1 cellular context compared by ENCODE assay signal in the genomic region with DNA sequence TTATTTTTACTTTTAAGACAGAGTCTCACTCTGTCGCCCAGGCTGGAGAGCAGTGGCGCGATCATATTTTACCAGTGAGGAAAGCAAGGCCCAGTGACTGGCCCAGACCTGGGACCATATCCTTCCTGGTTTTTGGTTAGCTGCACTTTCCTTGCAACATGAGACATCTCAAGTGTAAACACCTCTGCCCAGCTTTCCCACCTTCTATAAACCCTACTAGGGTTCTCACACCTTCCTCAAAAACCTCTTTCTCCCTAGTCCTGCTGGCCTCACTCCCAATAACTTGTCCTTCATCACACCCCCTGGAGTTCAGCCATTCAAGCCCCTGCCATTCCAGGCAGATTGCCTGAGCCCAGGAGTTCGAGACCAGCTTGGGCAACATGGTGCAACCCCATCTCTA.
A peak's percentile ranks its signal among the peaks of the same experiment; 100 is the strongest.
TF ChIP-seq lines count a peak whose summit lies in the region.

No MANE protein-coding gene starts in this region.

TF ChIP-seq in HEK293, 187 proteins besides CTCF, POLR2A, EP300 and RAD21 (continued from another document):
- TF ChIP-seq ZNF544 (tag by site-specific recombination; IDR thresholded peaks at IDR 0.05), result no peak
- TF ChIP-seq ZNF10 (tag by site-specific recombination; IDR thresholded peaks at IDR 0.05), result no peak
- TF ChIP-seq, protein P1, sequence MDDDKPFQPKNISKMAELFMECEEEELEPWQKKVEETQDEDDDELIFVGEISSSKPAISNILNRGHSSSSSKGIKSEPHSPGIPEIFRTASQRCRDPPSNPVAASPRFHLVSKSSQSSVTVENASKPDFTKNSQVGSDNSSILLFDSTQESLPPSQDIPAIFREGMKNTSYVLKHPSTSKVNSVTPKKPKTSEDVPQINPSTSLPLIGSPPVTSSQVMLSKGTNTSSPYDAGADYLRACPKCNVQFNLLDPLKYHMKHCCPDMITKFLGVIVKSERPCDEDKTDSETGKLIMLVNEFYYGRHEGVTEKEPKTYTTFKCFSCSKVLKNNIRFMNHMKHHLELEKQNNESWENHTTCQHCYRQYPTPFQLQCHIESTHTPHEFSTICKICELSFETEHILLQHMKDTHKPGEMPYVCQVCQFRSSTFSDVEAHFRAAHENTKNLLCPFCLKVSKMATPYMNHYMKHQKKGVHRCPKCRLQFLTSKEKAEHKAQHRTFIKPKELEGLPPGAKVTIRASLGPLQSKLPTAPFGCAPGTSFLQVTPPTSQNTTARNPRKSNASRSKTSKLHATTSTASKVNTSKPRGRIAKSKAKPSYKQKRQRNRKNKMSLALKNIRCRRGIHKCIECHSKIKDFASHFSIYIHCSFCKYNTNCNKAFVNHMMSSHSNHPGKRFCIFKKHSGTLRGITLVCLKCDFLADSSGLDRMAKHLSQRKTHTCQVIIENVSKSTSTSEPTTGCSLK (tag by site-specific recombination; IDR thresholded peaks at IDR 0.05), result no peak
- TF ChIP-seq ZNF776 (tag by site-specific recombination; IDR thresholded peaks at IDR 0.05; ENCODE audit: borderline replicate concordance), result no peak
- TF ChIP-seq, protein P2, sequence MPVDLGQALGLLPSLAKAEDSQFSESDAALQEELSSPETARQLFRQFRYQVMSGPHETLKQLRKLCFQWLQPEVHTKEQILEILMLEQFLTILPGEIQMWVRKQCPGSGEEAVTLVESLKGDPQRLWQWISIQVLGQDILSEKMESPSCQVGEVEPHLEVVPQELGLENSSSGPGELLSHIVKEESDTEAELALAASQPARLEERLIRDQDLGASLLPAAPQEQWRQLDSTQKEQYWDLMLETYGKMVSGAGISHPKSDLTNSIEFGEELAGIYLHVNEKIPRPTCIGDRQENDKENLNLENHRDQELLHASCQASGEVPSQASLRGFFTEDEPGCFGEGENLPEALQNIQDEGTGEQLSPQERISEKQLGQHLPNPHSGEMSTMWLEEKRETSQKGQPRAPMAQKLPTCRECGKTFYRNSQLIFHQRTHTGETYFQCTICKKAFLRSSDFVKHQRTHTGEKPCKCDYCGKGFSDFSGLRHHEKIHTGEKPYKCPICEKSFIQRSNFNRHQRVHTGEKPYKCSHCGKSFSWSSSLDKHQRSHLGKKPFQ (tag by site-specific recombination; IDR thresholded peaks at IDR 0.05), result peak; percentile 94
